2 cellular contexts compared by ENCODE assay signal in the genomic region with DNA sequence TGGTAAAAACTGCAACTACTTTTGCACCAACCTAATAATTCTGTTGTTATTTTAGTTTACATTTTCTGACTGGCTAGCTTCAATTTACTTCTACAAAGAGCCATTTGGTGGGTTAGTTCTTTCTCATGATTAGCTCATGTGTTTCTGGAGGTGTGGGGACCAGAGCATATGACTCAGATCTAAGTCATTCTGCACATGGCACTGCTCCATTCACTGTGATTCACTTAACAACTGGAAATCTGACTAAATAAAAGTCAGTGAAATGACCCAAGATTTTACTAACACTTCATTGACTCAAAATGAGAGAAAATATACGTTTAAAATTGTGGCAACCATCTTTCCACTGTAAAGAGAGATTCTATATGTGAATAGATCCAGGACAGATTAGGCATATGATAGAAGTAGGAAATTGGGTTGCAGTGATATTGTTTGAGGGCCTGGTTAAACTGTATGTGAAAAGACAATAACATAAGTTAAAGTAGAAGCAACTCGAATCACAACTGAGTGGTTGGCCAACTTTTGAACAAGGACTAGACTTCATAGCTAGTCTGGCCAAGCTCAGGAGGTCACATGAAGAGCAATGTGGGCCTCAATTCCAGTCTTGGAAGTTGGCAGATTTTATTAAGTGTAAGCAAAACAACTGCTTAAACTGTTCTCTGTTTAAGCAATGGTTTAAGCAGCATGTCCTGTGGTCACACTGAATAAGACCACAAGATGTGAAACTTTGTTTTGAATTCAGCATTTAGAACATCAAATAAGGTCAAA.
TF ChIP-seq lines count a peak whose summit lies in the region.

No MANE protein-coding gene starts in this region.

TF ChIP-seq in GM12878, 131 proteins besides CTCF, POLR2A, EP300 and RAD21 (continued from another document):
- TF ChIP-seq, protein P1, sequence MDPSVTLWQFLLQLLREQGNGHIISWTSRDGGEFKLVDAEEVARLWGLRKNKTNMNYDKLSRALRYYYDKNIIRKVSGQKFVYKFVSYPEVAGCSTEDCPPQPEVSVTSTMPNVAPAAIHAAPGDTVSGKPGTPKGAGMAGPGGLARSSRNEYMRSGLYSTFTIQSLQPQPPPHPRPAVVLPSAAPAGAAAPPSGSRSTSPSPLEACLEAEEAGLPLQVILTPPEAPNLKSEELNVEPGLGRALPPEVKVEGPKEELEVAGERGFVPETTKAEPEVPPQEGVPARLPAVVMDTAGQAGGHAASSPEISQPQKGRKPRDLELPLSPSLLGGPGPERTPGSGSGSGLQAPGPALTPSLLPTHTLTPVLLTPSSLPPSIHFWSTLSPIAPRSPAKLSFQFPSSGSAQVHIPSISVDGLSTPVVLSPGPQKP (IDR thresholded peaks at IDR 0.05; ENCODE audit: low read depth, low read length) = no peak
- TF ChIP-seq, protein P2, sequence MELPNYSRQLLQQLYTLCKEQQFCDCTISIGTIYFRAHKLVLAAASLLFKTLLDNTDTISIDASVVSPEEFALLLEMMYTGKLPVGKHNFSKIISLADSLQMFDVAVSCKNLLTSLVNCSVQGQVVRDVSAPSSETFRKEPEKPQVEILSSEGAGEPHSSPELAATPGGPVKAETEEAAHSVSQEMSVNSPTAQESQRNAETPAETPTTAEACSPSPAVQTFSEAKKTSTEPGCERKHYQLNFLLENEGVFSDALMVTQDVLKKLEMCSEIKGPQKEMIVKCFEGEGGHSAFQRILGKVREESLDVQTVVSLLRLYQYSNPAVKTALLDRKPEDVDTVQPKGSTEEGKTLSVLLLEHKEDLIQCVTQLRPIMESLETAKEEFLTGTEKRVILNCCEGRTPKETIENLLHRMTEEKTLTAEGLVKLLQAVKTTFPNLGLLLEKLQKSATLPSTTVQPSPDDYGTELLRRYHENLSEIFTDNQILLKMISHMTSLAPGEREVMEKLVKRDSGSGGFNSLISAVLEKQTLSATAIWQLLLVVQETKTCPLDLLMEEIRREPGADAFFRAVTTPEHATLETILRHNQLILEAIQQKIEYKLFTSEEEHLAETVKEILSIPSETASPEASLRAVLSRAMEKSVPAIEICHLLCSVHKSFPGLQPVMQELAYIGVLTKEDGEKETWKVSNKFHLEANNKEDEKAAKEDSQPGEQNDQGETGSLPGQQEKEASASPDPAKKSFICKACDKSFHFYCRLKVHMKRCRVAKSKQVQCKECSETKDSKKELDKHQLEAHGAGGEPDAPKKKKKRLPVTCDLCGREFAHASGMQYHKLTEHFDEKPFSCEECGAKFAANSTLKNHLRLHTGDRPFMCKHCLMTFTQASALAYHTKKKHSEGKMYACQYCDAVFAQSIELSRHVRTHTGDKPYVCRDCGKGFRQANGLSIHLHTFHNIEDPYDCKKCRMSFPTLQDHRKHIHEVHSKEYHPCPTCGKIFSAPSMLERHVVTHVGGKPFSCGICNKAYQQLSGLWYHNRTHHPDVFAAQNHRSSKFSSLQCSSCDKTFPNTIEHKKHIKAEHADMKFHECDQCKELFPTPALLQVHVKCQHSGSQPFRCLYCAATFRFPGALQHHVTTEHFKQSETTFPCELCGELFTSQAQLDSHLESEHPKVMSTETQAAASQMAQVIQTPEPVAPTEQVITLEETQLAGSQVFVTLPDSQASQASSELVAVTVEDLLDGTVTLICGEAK (IDR thresholded peaks at IDR 0.05; ENCODE audit: borderline replicate concordance) = peak; percentile 50; the same call in 1 of the 2 replicates

TF ChIP-seq in WTC11, 78 proteins besides CTCF, POLR2A, EP300 and RAD21 (continued from another document):
- TF ChIP-seq, protein P3, sequence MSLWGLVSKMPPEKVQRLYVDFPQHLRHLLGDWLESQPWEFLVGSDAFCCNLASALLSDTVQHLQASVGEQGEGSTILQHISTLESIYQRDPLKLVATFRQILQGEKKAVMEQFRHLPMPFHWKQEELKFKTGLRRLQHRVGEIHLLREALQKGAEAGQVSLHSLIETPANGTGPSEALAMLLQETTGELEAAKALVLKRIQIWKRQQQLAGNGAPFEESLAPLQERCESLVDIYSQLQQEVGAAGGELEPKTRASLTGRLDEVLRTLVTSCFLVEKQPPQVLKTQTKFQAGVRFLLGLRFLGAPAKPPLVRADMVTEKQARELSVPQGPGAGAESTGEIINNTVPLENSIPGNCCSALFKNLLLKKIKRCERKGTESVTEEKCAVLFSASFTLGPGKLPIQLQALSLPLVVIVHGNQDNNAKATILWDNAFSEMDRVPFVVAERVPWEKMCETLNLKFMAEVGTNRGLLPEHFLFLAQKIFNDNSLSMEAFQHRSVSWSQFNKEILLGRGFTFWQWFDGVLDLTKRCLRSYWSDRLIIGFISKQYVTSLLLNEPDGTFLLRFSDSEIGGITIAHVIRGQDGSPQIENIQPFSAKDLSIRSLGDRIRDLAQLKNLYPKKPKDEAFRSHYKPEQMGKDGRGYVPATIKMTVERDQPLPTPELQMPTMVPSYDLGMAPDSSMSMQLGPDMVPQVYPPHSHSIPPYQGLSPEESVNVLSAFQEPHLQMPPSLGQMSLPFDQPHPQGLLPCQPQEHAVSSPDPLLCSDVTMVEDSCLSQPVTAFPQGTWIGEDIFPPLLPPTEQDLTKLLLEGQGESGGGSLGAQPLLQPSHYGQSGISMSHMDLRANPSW (CRISPR knock-in tag; conservative IDR thresholded peaks at IDR 0.05; ENCODE audit: low read depth) = no peak
- TF ChIP-seq ZNF138 (CRISPR knock-in tag; conservative IDR thresholded peaks at IDR 0.05) (no peak), CBFB (CRISPR knock-in tag; IDR thresholded peaks at IDR 0.05; ENCODE audit: low read depth) (no peak), PRRX2 (CRISPR knock-in tag; IDR thresholded peaks at IDR 0.05) (no peak), NFE2L1 (CRISPR knock-in tag; IDR thresholded peaks at IDR 0.05) (no peak), ELF4 (CRISPR knock-in tag; IDR thresholded peaks at IDR 0.05; ENCODE audit: low read depth) (no peak)
